ENCODE assay signal across 26 cellular contexts in the genomic region with DNA sequence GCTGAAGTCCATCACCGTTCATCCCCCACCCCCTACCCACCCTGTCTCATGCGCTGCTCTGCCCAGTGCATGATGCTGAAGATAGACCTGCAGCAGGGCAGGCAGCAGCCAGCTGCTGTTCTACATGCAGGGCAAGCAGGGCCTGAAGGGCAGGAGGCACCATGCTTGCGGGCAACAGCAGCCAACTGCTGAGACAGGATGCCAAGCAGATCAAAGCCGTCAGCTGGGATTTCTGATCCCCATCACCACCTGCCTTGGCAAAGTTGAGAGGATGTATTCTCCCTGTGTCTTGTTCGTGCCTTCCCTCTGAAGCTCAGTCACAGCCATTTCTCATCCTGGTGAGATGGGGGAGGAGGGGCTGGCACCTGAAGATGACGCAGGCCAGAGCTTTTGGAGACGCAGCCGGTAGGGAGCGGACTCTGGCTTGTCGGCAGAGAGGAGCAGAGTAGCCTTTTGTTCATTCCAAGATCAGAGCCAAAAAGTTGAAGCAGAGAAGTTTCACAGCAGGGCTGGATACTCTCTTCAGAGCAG.
"Had no signal": no experiment of that assay in that cellular context is flagged by ENCODE, and none has a peak within 500 bp of the region (broad histone marks: within the 10 kb centered on the region; RNA-seq: fewer than 3 reads in every experiment).

No MANE protein-coding gene starts in this region.

- H3K36me3 ChIP-seq: ascending aorta had no signal

- DNase-seq: activated B cell treated with CpG ODN at 0.5 μM for 24 hours; activated CD4-positive, alpha-beta T cell treated with anti-CD3 and anti-CD28 coated beads for 1 hour; activated CD4-positive, alpha-beta T cell treated with anti-CD3 and anti-CD28 coated beads, Interleukin-2, amount 10 ng/mL, durations not matched to agents 24 days and 14 days; activated CD4-positive, alpha-beta T cell treated with anti-CD3 and anti-CD28 coated beads, Interleukin-2, amount 50 U/mL, for 48 hours; activated CD8-positive, alpha-beta memory T cell treated with anti-CD3 and anti-CD28 coated beads, Interleukin-2, amount 10 ng/mL, durations not matched to agents 7 days and 5 days; activated effector memory CD4-positive, alpha-beta T cell treated with anti-CD3 and anti-CD28 coated beads, Interleukin-2, amount 50 U/mL, for 16 hours; activated naive CD4-positive, alpha-beta T cell treated with Interleukin-2 at 50 U/mL for 16 hours; activated naive CD8-positive, alpha-beta T cell treated with anti-CD3 and anti-CD28 coated beads, Interleukin-2, amount 50 U/mL, for 24 hours; activated T-cell treated with anti-CD3 and anti-CD28 coated beads, Interleukin-2, amount 50 U/mL, for 24 hours; amniotic stem cell; body of pancreas; KG1; NCI-H1048; NCI-H146; NCI-H1930; NCI-H2171; NCI-H2227 treated with DMSO at 0.1 percent for 48 hours; NCI-H526; NCI-H82; SHP77 treated with DMSO at 0.1 percent for 48 hours; T-cell; T-helper 2 cell; T1000 had no signal

- H3K9me3 Mint-ChIP-seq: activated B cell treated with CpG ODN at 0.5 μM for 24 hours; activated CD4-positive, alpha-beta T cell treated with anti-CD3 and anti-CD28 coated beads, Interleukin-2, amount 10 ng/mL, durations not matched to agents 24 days and 14 days; activated naive CD4-positive, alpha-beta T cell treated with anti-CD3 and anti-CD28 coated beads, Interleukin-2, amount 50 U/mL, for 72 hours; activated naive CD8-positive, alpha-beta T cell treated with anti-CD3 and anti-CD28 coated beads, Interleukin-2, amount 50 U/mL, for 24 hours; activated T-cell treated with anti-CD3 and anti-CD28 coated beads, Interleukin-2, amount 50 U/mL, for 24 hours; activated T-helper 1 cell treated with anti-CD3 and anti-CD28 coated beads, Interleukin-12 subunit alpha, Interleukin-12 subunit beta, Interleukin-2, Interleukin-4 antibody, amounts not matched to agents 30 ng/mL and 10 ng/mL and 1 ng/mL, durations not matched to agents 14 hours and 24 hours and 36 hours; T-cell had no signal

- ATAC-seq: activated CD8-positive, alpha-beta memory T cell treated with anti-CD3 and anti-CD28 coated beads, Interleukin-2, amount 10 ng/mL, durations not matched to agents 7 days and 5 days; activated naive CD4-positive, alpha-beta T cell treated with anti-CD3 and anti-CD28 coated beads, Interleukin-2, amount 50 U/mL, for 72 hours; activated naive CD8-positive, alpha-beta T cell treated with anti-CD3 and anti-CD28 coated beads, Interleukin-2, amount 50 U/mL, for 24 hours; body of pancreas; T-cell had no signal

- H3K36me3 Mint-ChIP-seq: activated CD8-positive, alpha-beta memory T cell treated with anti-CD3 and anti-CD28 coated beads, Interleukin-2, amount 10 ng/mL, durations not matched to agents 7 days and 5 days; activated naive CD4-positive, alpha-beta T cell treated with anti-CD3 and anti-CD28 coated beads, Interleukin-2, amount 50 U/mL, for 72 hours; T-cell had no signal

- H3K4me3 Mint-ChIP-seq: activated B cell treated with CpG ODN at 0.5 μM for 24 hours; activated CD4-positive, alpha-beta T cell treated with anti-CD3 and anti-CD28 coated beads, Interleukin-2, amount 10 ng/mL, durations not matched to agents 24 days and 14 days; activated CD8-positive, alpha-beta memory T cell treated with anti-CD3 and anti-CD28 coated beads, Interleukin-2, amount 10 ng/mL, durations not matched to agents 7 days and 5 days; activated naive CD8-positive, alpha-beta T cell treated with anti-CD3 and anti-CD28 coated beads, Interleukin-2, amount 50 U/mL, for 24 hours; activated T-cell treated with anti-CD3 and anti-CD28 coated beads, Interleukin-2, amount 50 U/mL, for 24 hours; activated T-helper 1 cell treated with anti-CD3 and anti-CD28 coated beads, Interleukin-12 subunit alpha, Interleukin-12 subunit beta, Interleukin-2, Interleukin-4 antibody, amounts not matched to agents 30 ng/mL and 10 ng/mL and 1 ng/mL, durations not matched to agents 14 hours and 24 hours and 36 hours; T-cell had no signal

- H3K27me3 ChIP-seq: ascending aorta, body of pancreas had no signal

- H3K27me3 Mint-ChIP-seq: activated CD4-positive, alpha-beta T cell treated with anti-CD3 and anti-CD28 coated beads, Interleukin-2, amount 10 ng/mL, durations not matched to agents 24 days and 14 days; activated CD8-positive, alpha-beta memory T cell treated with anti-CD3 and anti-CD28 coated beads, Interleukin-2, amount 10 ng/mL, durations not matched to agents 7 days and 5 days had no signal

- H3K4me1 ChIP-seq: ascending aorta, body of pancreas had no signal

- H3K9me3 ChIP-seq: ascending aorta, body of pancreas had no signal

- H3K27ac ChIP-seq: ascending aorta, body of pancreas had no signal

- H3K27ac Mint-ChIP-seq: activated B cell treated with CpG ODN at 0.5 μM for 24 hours; activated CD4-positive, alpha-beta T cell treated with anti-CD3 and anti-CD28 coated beads, Interleukin-2, amount 10 ng/mL, durations not matched to agents 24 days and 14 days; activated CD8-positive, alpha-beta memory T cell treated with anti-CD3 and anti-CD28 coated beads, Interleukin-2, amount 10 ng/mL, durations not matched to agents 7 days and 5 days; activated naive CD4-positive, alpha-beta T cell treated with anti-CD3 and anti-CD28 coated beads, Interleukin-2, amount 50 U/mL, for 72 hours; activated naive CD8-positive, alpha-beta T cell treated with anti-CD3 and anti-CD28 coated beads, Interleukin-2, amount 50 U/mL, for 24 hours; activated T-cell treated with anti-CD3 and anti-CD28 coated beads, Interleukin-2, amount 50 U/mL, for 24 hours; activated T-helper 1 cell treated with anti-CD3 and anti-CD28 coated beads, Interleukin-12 subunit alpha, Interleukin-12 subunit beta, Interleukin-2, Interleukin-4 antibody, amounts not matched to agents 30 ng/mL and 10 ng/mL and 1 ng/mL, durations not matched to agents 14 hours and 24 hours and 36 hours; T-cell had no signal

- H3K4me3 ChIP-seq: ascending aorta, body of pancreas had no signal

- H3K4me1 Mint-ChIP-seq: activated B cell treated with CpG ODN at 0.5 μM for 24 hours; activated CD4-positive, alpha-beta T cell treated with anti-CD3 and anti-CD28 coated beads, Interleukin-2, amount 10 ng/mL, durations not matched to agents 24 days and 14 days; activated CD8-positive, alpha-beta memory T cell treated with anti-CD3 and anti-CD28 coated beads, Interleukin-2, amount 10 ng/mL, durations not matched to agents 7 days and 5 days; activated naive CD8-positive, alpha-beta T cell treated with anti-CD3 and anti-CD28 coated beads, Interleukin-2, amount 50 U/mL, for 24 hours; T-cell had no signal
